In the genomic region with DNA sequence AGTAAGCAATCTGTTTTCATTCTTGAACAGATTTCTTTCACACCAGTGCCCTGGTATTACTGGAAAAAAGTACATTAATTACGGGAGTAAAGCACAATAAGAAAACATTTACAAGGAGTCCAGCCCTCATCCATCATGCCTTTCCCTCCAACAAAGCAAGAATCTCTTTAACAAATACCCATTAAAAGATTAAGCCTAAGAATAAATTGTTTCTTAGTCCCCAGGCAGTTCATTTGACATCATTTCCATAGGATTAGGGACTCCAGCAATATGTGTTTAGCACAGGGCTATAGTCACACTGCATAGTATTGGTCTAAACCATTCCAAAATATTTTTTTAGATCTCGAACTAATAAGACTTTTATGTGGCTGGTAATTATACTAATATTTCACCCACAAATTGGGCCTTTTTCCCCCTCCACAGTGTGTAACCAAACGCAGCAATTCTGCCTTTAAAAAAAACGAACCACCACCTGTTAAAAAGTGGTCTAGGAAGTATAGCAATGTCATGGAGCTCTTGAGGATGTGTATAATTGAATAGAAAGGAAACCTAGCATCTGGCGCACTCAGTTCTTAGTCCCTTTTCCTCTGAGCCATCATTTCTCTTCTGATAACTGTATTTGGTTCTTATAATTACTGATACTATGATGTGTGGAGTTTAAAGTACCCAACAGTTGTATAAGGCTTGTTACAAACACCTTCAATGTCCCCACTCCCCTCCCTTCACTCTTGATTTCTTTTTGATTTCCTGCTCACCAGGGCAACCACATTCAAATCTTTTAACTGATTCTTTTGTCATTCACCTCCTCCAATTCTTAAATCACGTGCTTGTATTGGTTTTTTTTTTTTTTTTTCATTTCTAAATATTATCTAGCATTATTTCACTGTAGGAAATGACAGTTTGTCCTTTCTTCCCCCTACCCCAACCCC, we compare ENCODE assay signal across 29 cellular contexts.
DNase-seq lines count a peak whose midpoint lies in the region; ATAC-seq, FAIRE-seq and TF ChIP-seq lines count a peak whose summit lies in the region.
"Had no signal": no experiment of that assay in that cellular context is flagged by ENCODE, and none has a peak within 500 bp of the region (broad histone marks: within the 10 kb centered on the region; RNA-seq: fewer than 3 reads in every experiment).

No MANE protein-coding gene starts in this region.

- no peak for ATAC-seq in GM18498 (IDR thresholded peaks at IDR 0.05; ENCODE audit: unreplicated experiment)
- ATAC-seq: activated CD8-positive, alpha-beta T cell treated with anti-CD3 and anti-CD28 coated beads, Interleukin-2, amount 10 ng/mL, durations not matched to agents 7 days and 5 days; esophagus mucosa; left colon; T-helper 17 cell; WTC11 had no signal

- POLR2A ChIA-PET in A673 (lab: Charles Lee; ENCODE audit: low non-redundant PET): interaction anchor here (0.5 kb wide), 1 partner anchor 11 kb away, joined by 5 read pairs; no protein-coding TSS in a partner anchor

- no peaks in the 10 kb centered on the region for H3K9me2 ChIP-seq in DOHH2 (replicated peaks; ENCODE audit: control insufficient read depth, low read length)

- H3K9me3 ChIP-seq in A673 (ENCODE audit: low read depth, low read length, poor library complexity, severe bottlenecking): no peaks in the 10 kb centered on the region
- H3K9me3 ChIP-seq in DOHH2 (ENCODE audit: control insufficient read depth, insufficient read depth, low read length): no peaks in the 10 kb centered on the region
- H3K9me3 ChIP-seq: SJSA1, transverse colon had no signal

- CTCF ChIA-PET in A673 (lab: Charles Lee): no interaction called here

- H3K4me2 ChIP-seq in DOHH2 (ENCODE audit: low read length): peak overlapping the region; percentile 25
- H3K4me2 ChIP-seq: PC-9, smooth muscle cell had no signal

- TF ChIP-seq CTCF in A673 (conservative IDR thresholded peaks at IDR 0.05; ENCODE audit: low read depth, low read length) (no peak), DOHH2 (IDR thresholded peaks at IDR 0.05; ENCODE audit: low read depth, low read length, poor library complexity, severe bottlenecking) (no peak)

- peak; percentile 89 for DNase-seq in A673 (ENCODE audit: low spot score)
- peak; percentile 85 for DNase-seq in NCI-H82 (lab: John Stamatoyannopoulos, UW)
- no peak for DNase-seq in head of caudate nucleus
- no peak for DNase-seq in amniotic stem cell (lab: John Stamatoyannopoulos, UW)
- no peak for DNase-seq in urothelium cell line (ENCODE audit: low spot score)
- DNase-seq: activated CD8-positive, alpha-beta T cell treated with anti-CD3 and anti-CD28 coated beads, Interleukin-2, amount 10 ng/mL, durations not matched to agents 7 days and 5 days; activated naive CD4-positive, alpha-beta T cell treated with Interleukin-2 at 50 U/mL for 16 hours; activated T-cell treated with anti-CD3 and anti-CD28 coated beads, Interleukin-2, amount 50 U/mL, for 24 hours; anterior cingulate cortex; CD4-positive, alpha-beta memory T cell; cerebellar nuclear complex; DMS53; left colon; midbrain; NCI-H1105 treated with DMSO at 0.1 percent for 48 hours; NCI-H2107; NCI-H774; nephron progenitor cell; PC-9; stimulated activated CD4-positive, alpha-beta T cell treated with anti-CD3 and anti-CD28 coated beads, Interleukin-2, amount 100 ng/mL, for 48 hours; T-helper 17 cell; transverse colon had no signal

- H3K27ac ChIP-seq in A673 (ENCODE audit: low read depth, low read length, poor library complexity, severe bottlenecking) (peak overlapping the region; percentile 78), DOHH2 (ENCODE audit: low read depth, low read length) (peak overlapping the region; percentile 37; the same call in 1 of the 2 replicates)
- H3K27ac ChIP-seq: PC-9, SJSA1 had no signal

- H3F3A ChIP-seq in DOHH2 (ENCODE audit: control insufficient read depth, insufficient read depth): no peaks in the 10 kb centered on the region

- H3K27me3 ChIP-seq in A673 (replicated peaks; ENCODE audit: insufficient read depth, low read depth, low read length, poor library complexity) (no peaks in the 10 kb centered on the region), DOHH2 (ENCODE audit: control insufficient read depth, low read length) (no peaks in the 10 kb centered on the region)
- H3K27me3 ChIP-seq: SJSA1, transverse colon had no signal

- no peaks in the 10 kb centered on the region for H3K79me2 ChIP-seq in DOHH2 (ENCODE audit: control insufficient read depth, low read length)

- BruUV-seq in A673 (replicated peaks; lab: Mats Ljungman, UMichigan): no TSS peak

- H4K20me1 ChIP-seq in DOHH2 (ENCODE audit: control insufficient read depth, insufficient read depth, low read depth, low read length): no peaks in the 10 kb centered on the region

- intact Hi-C loops in A673 (cut with micrococcal nuclease; ENCODE audit: unreplicated experiment) (no loop called here), head of caudate nucleus (cut with DNase I) (no loop called here)

- H3K4me3 ChIP-seq in A673 (ENCODE audit: low read depth, low read length, poor library complexity, severe bottlenecking) (peak overlapping the region; percentile 16), DOHH2 (ENCODE audit: low read length) (0 out of 2 replicates have a peak overlapping the region, but pooled peaks have one; percentile 18)
- H3K4me3 ChIP-seq: PC-9, SJSA1, smooth muscle cell, transverse colon had no signal

- H3K4me1 ChIP-seq in A673 (ENCODE audit: insufficient read depth, low read length, poor library complexity, severe bottlenecking): peaks cover 49% of the 10 kb centered on the region
- H3K4me1 ChIP-seq in DOHH2 (ENCODE audit: control insufficient read depth, low read length): peaks cover 22% of the 10 kb centered on the region

- H3K36me3 ChIP-seq in A673 (ENCODE audit: insufficient read depth, low read length, poor library complexity, severe bottlenecking): no peaks in the 10 kb centered on the region
- H3K36me3 ChIP-seq in DOHH2 (ENCODE audit: control insufficient read depth, low read length): no peaks in the 10 kb centered on the region
- H3K36me3 ChIP-seq: SJSA1, transverse colon had no signal

- FAIRE-seq in islet of Langerhans (lab: Jason Lieb, UNC): peak; percentile 5
- FAIRE-seq in urothelium cell line (lab: Jason Lieb, UNC): no peak

Comparison
In these comparisons a context has a peak if more than half of its experiments do, and no peak if none do; other contexts are left out.
1. DNase-seq: peak in A673 (single experiment) and NCI-H82 (single experiment); none in head of caudate nucleus (0 of 42), amniotic stem cell (single experiment) and urothelium cell line (single experiment).